In the genomic region with DNA sequence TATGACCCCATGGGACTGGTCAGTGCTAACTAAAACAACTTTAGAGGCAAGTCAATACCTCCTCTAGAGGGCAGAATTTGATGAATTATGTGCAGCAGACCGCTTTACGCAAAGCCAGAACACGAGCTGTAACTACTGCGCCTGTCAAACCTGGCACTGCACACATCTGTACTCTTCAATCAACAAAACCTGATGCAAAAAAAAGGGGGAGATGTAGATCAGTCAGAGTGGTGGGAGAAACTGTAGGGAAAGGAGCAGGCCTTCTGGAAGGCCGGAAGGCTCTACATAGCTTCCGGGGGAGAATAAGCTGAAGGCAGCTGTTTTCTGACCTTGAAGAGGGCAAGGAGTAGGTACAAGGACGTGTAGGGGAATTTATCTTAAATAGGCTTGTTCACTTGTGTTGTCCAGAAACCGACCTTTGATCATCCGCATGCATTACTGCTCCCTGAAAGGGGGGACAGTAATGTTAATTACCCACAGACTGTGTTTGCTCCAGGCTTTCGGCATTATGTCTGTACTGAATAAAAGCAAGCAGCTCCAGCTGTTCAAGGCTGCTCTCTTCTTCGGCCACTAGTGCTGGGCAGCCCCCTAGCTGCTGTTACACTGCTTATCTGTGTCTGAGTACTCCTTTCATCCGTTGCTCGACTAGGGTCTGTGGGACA, we compare ENCODE assay signal across 1 cellular context.
TF ChIP-seq lines count a peak whose summit lies in the region.

No MANE protein-coding gene starts in this region.

TF ChIP-seq in HepG2, 621 proteins besides CTCF, POLR2A, EP300 and RAD21 (continued from another document):
- peak; percentile 69; the same call in 1 of the 2 replicates for TF ChIP-seq HNF4G (IDR thresholded peaks at IDR 0.05; ENCODE audit: borderline replicate concordance, low read depth, low read length)
- TF ChIP-seq HNF4G (CRISPR knock-in tag; IDR thresholded peaks at IDR 0.05; ENCODE audit: borderline replicate concordance, low read depth): no peak
- no peak for TF ChIP-seq SP4 (CRISPR knock-in tag; IDR thresholded peaks at IDR 0.05)
- no peak for TF ChIP-seq POLR2G (IDR thresholded peaks at IDR 0.05; ENCODE audit: low read depth, low read length)
- no peak for TF ChIP-seq ZNF749 (CRISPR knock-in tag; IDR thresholded peaks at IDR 0.05; ENCODE audit: borderline replicate concordance)
- no peak for TF ChIP-seq ZNF501 (CRISPR knock-in tag; IDR thresholded peaks at IDR 0.05)
- TF ChIP-seq FLYWCH1 (CRISPR knock-in tag; IDR thresholded peaks at IDR 0.05): no peak
- TF ChIP-seq THAP11 (CRISPR knock-in tag; IDR thresholded peaks at IDR 0.05): peak; percentile 25; the same call in 1 of the 2 replicates
- no peak for TF ChIP-seq ZNF446 (CRISPR knock-in tag; IDR thresholded peaks at IDR 0.05)
- TF ChIP-seq PCBP2 (optimal IDR thresholded peaks at IDR 0.05; ENCODE audit: low read depth, low read length, poor library complexity, severe bottlenecking): no peak
- no peak for TF ChIP-seq FOXK1 (CRISPR knock-in tag; IDR thresholded peaks at IDR 0.05; ENCODE audit: borderline replicate concordance, low read depth)
- peak; percentile 71 for TF ChIP-seq KAT8 (CRISPR knock-in tag; IDR thresholded peaks at IDR 0.05)
- TF ChIP-seq, protein P1, sequence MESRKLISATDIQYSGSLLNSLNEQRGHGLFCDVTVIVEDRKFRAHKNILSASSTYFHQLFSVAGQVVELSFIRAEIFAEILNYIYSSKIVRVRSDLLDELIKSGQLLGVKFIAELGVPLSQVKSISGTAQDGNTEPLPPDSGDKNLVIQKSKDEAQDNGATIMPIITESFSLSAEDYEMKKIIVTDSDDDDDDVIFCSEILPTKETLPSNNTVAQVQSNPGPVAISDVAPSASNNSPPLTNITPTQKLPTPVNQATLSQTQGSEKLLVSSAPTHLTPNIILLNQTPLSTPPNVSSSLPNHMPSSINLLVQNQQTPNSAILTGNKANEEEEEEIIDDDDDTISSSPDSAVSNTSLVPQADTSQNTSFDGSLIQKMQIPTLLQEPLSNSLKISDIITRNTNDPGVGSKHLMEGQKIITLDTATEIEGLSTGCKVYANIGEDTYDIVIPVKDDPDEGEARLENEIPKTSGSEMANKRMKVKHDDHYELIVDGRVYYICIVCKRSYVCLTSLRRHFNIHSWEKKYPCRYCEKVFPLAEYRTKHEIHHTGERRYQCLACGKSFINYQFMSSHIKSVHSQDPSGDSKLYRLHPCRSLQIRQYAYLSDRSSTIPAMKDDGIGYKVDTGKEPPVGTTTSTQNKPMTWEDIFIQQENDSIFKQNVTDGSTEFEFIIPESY (CRISPR knock-in tag; IDR thresholded peaks at IDR 0.05): peak; percentile 91
- TF ChIP-seq, protein P2, sequence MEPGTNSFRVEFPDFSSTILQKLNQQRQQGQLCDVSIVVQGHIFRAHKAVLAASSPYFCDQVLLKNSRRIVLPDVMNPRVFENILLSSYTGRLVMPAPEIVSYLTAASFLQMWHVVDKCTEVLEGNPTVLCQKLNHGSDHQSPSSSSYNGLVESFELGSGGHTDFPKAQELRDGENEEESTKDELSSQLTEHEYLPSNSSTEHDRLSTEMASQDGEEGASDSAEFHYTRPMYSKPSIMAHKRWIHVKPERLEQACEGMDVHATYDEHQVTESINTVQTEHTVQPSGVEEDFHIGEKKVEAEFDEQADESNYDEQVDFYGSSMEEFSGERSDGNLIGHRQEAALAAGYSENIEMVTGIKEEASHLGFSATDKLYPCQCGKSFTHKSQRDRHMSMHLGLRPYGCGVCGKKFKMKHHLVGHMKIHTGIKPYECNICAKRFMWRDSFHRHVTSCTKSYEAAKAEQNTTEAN (CRISPR knock-in tag; conservative IDR thresholded peaks at IDR 0.05): 0 out of 2 replicates have a peak, but pooled peaks have one; percentile 27
- TF ChIP-seq, protein P3, sequence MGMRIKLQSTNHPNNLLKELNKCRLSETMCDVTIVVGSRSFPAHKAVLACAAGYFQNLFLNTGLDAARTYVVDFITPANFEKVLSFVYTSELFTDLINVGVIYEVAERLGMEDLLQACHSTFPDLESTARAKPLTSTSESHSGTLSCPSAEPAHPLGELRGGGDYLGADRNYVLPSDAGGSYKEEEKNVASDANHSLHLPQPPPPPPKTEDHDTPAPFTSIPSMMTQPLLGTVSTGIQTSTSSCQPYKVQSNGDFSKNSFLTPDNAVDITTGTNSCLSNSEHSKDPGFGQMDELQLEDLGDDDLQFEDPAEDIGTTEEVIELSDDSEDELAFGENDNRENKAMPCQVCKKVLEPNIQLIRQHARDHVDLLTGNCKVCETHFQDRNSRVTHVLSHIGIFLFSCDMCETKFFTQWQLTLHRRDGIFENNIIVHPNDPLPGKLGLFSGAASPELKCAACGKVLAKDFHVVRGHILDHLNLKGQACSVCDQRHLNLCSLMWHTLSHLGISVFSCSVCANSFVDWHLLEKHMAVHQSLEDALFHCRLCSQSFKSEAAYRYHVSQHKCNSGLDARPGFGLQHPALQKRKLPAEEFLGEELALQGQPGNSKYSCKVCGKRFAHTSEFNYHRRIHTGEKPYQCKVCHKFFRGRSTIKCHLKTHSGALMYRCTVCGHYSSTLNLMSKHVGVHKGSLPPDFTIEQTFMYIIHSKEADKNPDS (CRISPR knock-in tag; IDR thresholded peaks at IDR 0.05): no peak
- 0 out of 2 replicates have a peak, but pooled peaks have one; percentile 8 for TF ChIP-seq GABPA (IDR thresholded peaks at IDR 0.05; ENCODE audit: low read depth, low read length)
- peak; percentile 81 for TF ChIP-seq GABPA (CRISPR knock-in tag; IDR thresholded peaks at IDR 0.05; ENCODE audit: low read depth)
- TF ChIP-seq, protein P4, sequence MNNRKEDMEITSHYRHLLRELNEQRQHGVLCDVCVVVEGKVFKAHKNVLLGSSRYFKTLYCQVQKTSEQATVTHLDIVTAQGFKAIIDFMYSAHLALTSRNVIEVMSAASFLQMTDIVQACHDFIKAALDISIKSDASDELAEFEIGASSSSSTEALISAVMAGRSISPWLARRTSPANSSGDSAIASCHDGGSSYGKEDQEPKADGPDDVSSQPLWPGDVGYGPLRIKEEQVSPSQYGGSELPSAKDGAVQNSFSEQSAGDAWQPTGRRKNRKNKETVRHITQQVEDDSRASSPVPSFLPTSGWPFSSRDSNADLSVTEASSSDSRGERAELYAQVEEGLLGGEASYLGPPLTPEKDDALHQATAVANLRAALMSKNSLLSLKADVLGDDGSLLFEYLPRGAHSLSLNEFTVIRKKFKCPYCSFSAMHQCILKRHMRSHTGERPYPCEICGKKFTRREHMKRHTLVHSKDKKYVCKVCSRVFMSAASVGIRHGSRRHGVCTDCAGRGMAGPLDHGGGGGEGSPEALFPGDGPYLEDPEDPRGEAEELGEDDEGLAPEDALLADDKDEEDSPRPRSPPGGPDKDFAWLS (CRISPR knock-in tag; IDR thresholded peaks at IDR 0.05; ENCODE audit: borderline replicate concordance): no peak
- TF ChIP-seq CBX5 (CRISPR knock-in tag; IDR thresholded peaks at IDR 0.05; ENCODE audit: borderline replicate concordance): 0 out of 2 replicates have a peak, but pooled peaks have one; percentile 22
- TF ChIP-seq, protein P5, sequence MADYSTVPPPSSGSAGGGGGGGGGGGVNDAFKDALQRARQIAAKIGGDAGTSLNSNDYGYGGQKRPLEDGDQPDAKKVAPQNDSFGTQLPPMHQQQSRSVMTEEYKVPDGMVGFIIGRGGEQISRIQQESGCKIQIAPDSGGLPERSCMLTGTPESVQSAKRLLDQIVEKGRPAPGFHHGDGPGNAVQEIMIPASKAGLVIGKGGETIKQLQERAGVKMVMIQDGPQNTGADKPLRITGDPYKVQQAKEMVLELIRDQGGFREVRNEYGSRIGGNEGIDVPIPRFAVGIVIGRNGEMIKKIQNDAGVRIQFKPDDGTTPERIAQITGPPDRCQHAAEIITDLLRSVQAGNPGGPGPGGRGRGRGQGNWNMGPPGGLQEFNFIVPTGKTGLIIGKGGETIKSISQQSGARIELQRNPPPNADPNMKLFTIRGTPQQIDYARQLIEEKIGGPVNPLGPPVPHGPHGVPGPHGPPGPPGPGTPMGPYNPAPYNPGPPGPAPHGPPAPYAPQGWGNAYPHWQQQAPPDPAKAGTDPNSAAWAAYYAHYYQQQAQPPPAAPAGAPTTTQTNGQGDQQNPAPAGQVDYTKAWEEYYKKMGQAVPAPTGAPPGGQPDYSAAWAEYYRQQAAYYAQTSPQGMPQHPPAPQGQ (CRISPR knock-in tag; IDR thresholded peaks at IDR 0.05; ENCODE audit: borderline replicate concordance): no peak
